ENCODE assay signal across 28 cellular contexts in the genomic region with DNA sequence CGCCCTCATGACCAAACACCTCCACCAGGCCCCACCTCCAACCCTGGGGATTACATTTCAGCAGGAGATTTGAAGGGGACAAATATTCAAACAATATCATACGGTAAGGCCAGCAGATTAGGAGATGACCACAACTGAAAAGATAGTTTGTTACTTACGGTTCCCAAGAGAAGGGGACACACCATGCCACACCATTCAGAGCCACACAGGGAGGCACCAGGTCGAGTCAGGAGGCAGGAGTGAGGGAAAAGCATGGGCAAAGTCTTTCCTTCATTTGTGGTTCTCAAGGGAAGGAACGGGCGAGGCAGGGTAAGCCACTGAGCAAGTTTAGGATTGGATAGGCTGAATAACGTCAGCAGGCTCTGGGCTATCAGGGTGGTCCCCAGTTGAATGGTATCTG.
"Had no signal": no experiment of that assay in that cellular context is flagged by ENCODE, and none has a peak within 500 bp of the region (broad histone marks: within the 10 kb centered on the region; RNA-seq: fewer than 3 reads in every experiment).

No MANE protein-coding gene starts in this region.

- H3K27ac Mint-ChIP-seq: dendritic cell treated with granulocyte-macrophage colony-stimulating factor and Interleukin-4, amounts not matched to agents 40 ng/mL and 50 ng/mL, for 4 days; effector memory CD8-positive, alpha-beta T cell; endodermal cell had no signal

- H3K4me3 ChIP-seq: colonic mucosa, coronary artery, dorsolateral prefrontal cortex, esophagus muscularis mucosa, esophagus squamous epithelium, gastrocnemius medialis, gastroesophageal sphincter, heart left ventricle, heart right ventricle had no signal

- DNase-seq: colonic mucosa; cortex of kidney; dermis blood vessel endothelial cell; dorsolateral prefrontal cortex; effector CD4-positive, alpha-beta T cell; effector CD8-positive, alpha-beta T cell; effector memory CD4-positive, alpha-beta T cell; effector memory CD8-positive, alpha-beta T cell; erythroblast; esophagus squamous epithelium; foreskin fibroblast; foreskin keratinocyte; foreskin melanocyte; gastrocnemius medialis; glutamatergic neuron; head of caudate nucleus; heart left ventricle; heart right ventricle had no signal

- H3K27ac ChIP-seq: colonic mucosa, coronary artery, dorsolateral prefrontal cortex, epithelial cell of prostate, esophagus muscularis mucosa, esophagus squamous epithelium, foreskin keratinocyte, gastrocnemius medialis, gastroesophageal sphincter, heart left ventricle, heart right ventricle had no signal

- FAIRE-seq: colon, endometrium, endothelial cell of umbilical vein, frontal cortex had no signal

- H3K4me1 ChIP-seq: colonic mucosa, foreskin keratinocyte, gastroesophageal sphincter had no signal

- H3K4me3 Mint-ChIP-seq: dendritic cell treated with granulocyte-macrophage colony-stimulating factor and Interleukin-4, amounts not matched to agents 40 ng/mL and 50 ng/mL, for 4 days; effector memory CD8-positive, alpha-beta T cell; endodermal cell had no signal

- H3K9me3 ChIP-seq: colonic mucosa, esophagus squamous epithelium, gastrocnemius medialis, gastroesophageal sphincter had no signal

- H3K9me3 Mint-ChIP-seq: effector memory CD8-positive, alpha-beta T cell had no signal

- H3K27me3 ChIP-seq: colonic mucosa, esophagus squamous epithelium, gastrocnemius medialis, gastroesophageal sphincter, heart left ventricle, heart right ventricle had no signal

- H3K36me3 ChIP-seq: colonic mucosa, esophagus muscularis mucosa, esophagus squamous epithelium, gastrocnemius medialis, gastroesophageal sphincter, heart left ventricle, heart right ventricle had no signal
